ENCODE assay signal across 8 cellular contexts in genomic region chr20:62301773-62302340, GRCh38. TPM values are rescaled to one million over a fixed set of nuclear protein-coding genes. Genes with fewer than 3 reads are reported as not detected.
DNase-seq lines count a peak whose midpoint lies in the region; ATAC-seq and TF ChIP-seq lines count a peak whose summit lies in the region.

No MANE protein-coding gene starts in this region.

- H3K27me3 ChIP-seq in right lobe of liver, result no peaks in the 10 kb centered on the region

- H3K4me3 ChIP-seq in right lobe of liver, result peak overlapping the region; percentile 85 to 96 (median 86)

- intact Hi-C loops in right lobe of liver (cut with DNase I), result loop anchor here in 1 of 2 donors (5.0 to 10.0 kb wide), 2 partner anchors 53 to 75 kb away; no protein-coding TSS in a partner anchor

- no peak for TF ChIP-seq POLR2A in right lobe of liver (IDR thresholded peaks at IDR 0.05)

- ATAC-seq in GM19351 (IDR thresholded peaks at IDR 0.05; ENCODE audit: unreplicated experiment) (peak; percentile 38), HG03565 (IDR thresholded peaks at IDR 0.05; ENCODE audit: unreplicated experiment) (peak; percentile 31), right lobe of liver (peak; percentile 63 to 70 (median 67))

- DNase-seq in AML-193 (lab: John Stamatoyannopoulos, UW), result peak; percentile 93 to 96
- peak; percentile 51 for DNase-seq in NCI-H748 treated with DMSO at 0.1 percent for 48 hours (lab: John Stamatoyannopoulos, UW)
- peak; percentile 83 to 85 for DNase-seq in activated CD4-positive, alpha-beta T cell treated with anti-CD3 and anti-CD28 coated beads, Interleukin-2, amount 50 U/mL, for 4 hours
- peak; percentile 87 to 95 for DNase-seq in dermis microvascular lymphatic vessel endothelial cell (ENCODE audit: low read depth in 2 of 2)
- DNase-seq in right lobe of liver, result peak; percentile 93 to 95 (median 93)
- peak; percentile 89 for DNase-seq in stimulated activated CD4-positive, alpha-beta T cell treated with anti-CD3 and anti-CD28 coated beads, Interleukin-4, amount 100 ng/mL, for 1 hour

- no peaks in the 10 kb centered on the region for H3K9me3 ChIP-seq in right lobe of liver

- H3K27ac ChIP-seq in right lobe of liver, result peak overlapping the region; percentile 94 to 96 (median 95)

- 2% methylated on average over 18 of the region's 24 CpGs for WGBS in right lobe of liver (ENCODE audit: insufficient coverage, low coverage, low lambda C conversion rate, missing lambda C conversion rate)

- TF ChIP-seq CTCF in right lobe of liver (IDR thresholded peaks at IDR 0.05), result peak; percentile 88 to 95 (median 92)

- peaks cover 0 to 44% (median 20%) of the 10 kb centered on the region in 4 donors for H3K4me1 ChIP-seq in right lobe of liver

- peaks cover 0 to 21% (median 9%) of the 10 kb centered on the region in 4 donors for H3K36me3 ChIP-seq in right lobe of liver

RNA-seq across cellular contexts. Expression of gene ADRM1, which starts 0.9 kb away (rescaled TPM):
- total RNA-seq in dermis microvascular lymphatic vessel endothelial cell (94.1 and 105 TPM in 2 replicates), right lobe of liver (100 to 1,000 TPM in 2 of 6 experiments, 10 to 100 TPM in 4; 49.5 to 139 (median 55.7) TPM)

Comparison
In these comparisons a context has a peak if more than half of its experiments do, and no peak if none do; other contexts are left out.
1. Peak in every context shown above with its lines: DNase-seq, ATAC-seq, H3K4me3 ChIP-seq and H3K27ac ChIP-seq.